In the genomic region with DNA sequence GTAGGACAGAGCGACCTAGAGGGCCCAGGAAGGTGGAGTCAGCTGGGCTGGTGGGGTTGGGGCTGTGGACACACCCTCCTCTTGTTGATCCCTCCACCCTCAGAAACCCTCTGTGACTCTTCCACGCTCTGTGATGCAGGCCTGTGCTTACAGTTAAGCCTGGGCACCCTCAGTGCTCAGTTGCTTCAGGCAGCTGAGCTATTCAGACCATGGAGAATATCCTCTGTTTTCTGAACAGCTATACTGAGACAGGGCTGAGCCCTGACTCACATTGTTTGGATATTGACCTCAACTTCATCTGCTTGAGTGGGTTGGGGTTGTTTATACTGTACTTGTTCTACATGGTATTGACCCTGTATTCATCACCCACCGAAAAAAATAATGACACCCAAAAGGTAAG, we compare ENCODE assay signal across 2 cellular contexts. TPM values are rescaled to one million over a fixed set of nuclear protein-coding genes. Genes with fewer than 3 reads are reported as not detected.
"Had no signal": no experiment of that assay in that cellular context is flagged by ENCODE, and none has a peak within 500 bp of the region (broad histone marks: within the 10 kb centered on the region; RNA-seq: fewer than 3 reads in every experiment).

A gene (plus strand): TSS at position 124 of the 400 bp plus-strand sequence. CDS start 86 bp downstream, at position 210.

RNA-seq across cellular contexts. Expression of the gene that starts here (rescaled TPM):
- total RNA-seq: G401, GM12878 had no signal
- polyA plus RNA-seq: GM12878 had no signal
